ENCODE assay signal across 8 cellular contexts in genomic region chrX:130902783-130903613, GRCh38. TPM values are rescaled to one million over a fixed set of nuclear protein-coding genes. Genes with fewer than 3 reads are reported as not detected.
DNase-seq lines count a peak whose midpoint lies in the region; ATAC-seq and TF ChIP-seq lines count a peak whose summit lies in the region.

ENOX2 (minus strand) TSS chrX:130903209; CDS start chrX:130703216, 199,993 bp downstream.

- peak within 1 kb of the TSS in 1 of 2 experiments; percentile 59; a peak in 1 of 4 replicates for H4K8ac ChIP-seq in IMR-90 (ENCODE audit: low read depth in 2 of 2, low read length in 2 of 2)

- peak within 1 kb of the TSS; percentile 21; the same call in 1 of the 2 replicates for H3K23ac ChIP-seq in IMR-90 (ENCODE audit: low read depth, low read length)

- TF ChIP-seq POLR2A in IMR-90 (IDR thresholded peaks at IDR 0.05; ENCODE audit: low read depth, low read length): peak; percentile 85

- dilution Hi-C loops in IMR-90 (cut with HindIII; ENCODE audit: low sequenced_read_pairs, unreplicated experiment): no loop called here

- no peak within 1 kb of the TSS; the same call in 1 of the 2 replicates for H3K18ac ChIP-seq in IMR-90 (ENCODE audit: low read depth, low read length)

- no peak within 1 kb of the TSS for H2BK15ac ChIP-seq in IMR-90 (ENCODE audit: low read depth, low read length)

- no peak for TF ChIP-seq RAD21 in IMR-90 (IDR thresholded peaks at IDR 0.05; ENCODE audit: low read length)

- H3K4me3 ChIP-seq in IMR-90 (ENCODE audit: insufficient read depth, low read depth, low read length) (peak within 1 kb of the TSS; percentile 68), mucosa of descending colon (peak within 1 kb of the TSS; percentile 44)

- intact Hi-C loops in IMR-90 (cut with micrococcal nuclease): loop anchor here (5.0 kb wide), 1 partner anchor 326 kb away; no protein-coding TSS in a partner anchor
- intact Hi-C loops in mucosa of descending colon (cut with DNase I, micrococcal nuclease): no loop called here

- H2AK5ac ChIP-seq in IMR-90 (ENCODE audit: low read depth, low read length): 0 out of 2 replicates have a peak within 1 kb of the TSS, but pooled peaks have one; percentile 3

- no peak within 1 kb of the TSS for H3K14ac ChIP-seq in IMR-90 (replicated peaks; ENCODE audit: low read depth, low read length)

- TF ChIP-seq CTCF in IMR-90 (conservative IDR thresholded peaks at IDR 0.05; ENCODE audit: low read depth, low read length): no peak
- no peak for TF ChIP-seq CTCF in mucosa of descending colon (IDR thresholded peaks at IDR 0.05)

- POLR2A ChIA-PET in IMR-90 (lab: Charles Lee; ENCODE audit: unreplicated experiment): interaction anchor here (0.5 to 0.6 kb wide), 2 partner anchors 186 to 200 kb away, joined by 8 to 25 read pairs; no protein-coding TSS in a partner anchor

- H3K27ac ChIP-seq in IMR-90 (ENCODE audit: insufficient read depth, low read length): peak within 1 kb of the TSS; percentile 85
- no peak within 1 kb of the TSS for H3K27ac ChIP-seq in epithelial cell of prostate

- H4K20me1 ChIP-seq in IMR-90 (ENCODE audit: insufficient read depth, low read length): no peaks in the 10 kb centered on the region

- peak within 1 kb of the TSS; percentile 80 for H3K4me2 ChIP-seq in IMR-90 (ENCODE audit: low read depth, low read length)

- peaks cover 2% of the 10 kb centered on the region; the same call in 1 of the 2 replicates for H3K27me3 ChIP-seq in IMR-90 (ENCODE audit: control insufficient read depth, insufficient read depth, low read length)

- peak; percentile 97 for DNase-seq in DMS 273 (lab: John Stamatoyannopoulos, UW; ENCODE audit: unreplicated experiment)
- DNase-seq in IMR-90: peak; percentile 96
- peak; percentile 97 for DNase-seq in OCI-M1 (lab: John Stamatoyannopoulos, UW)
- DNase-seq in activated T-cell treated with anti-CD3 and anti-CD28 coated beads for 24 hours (ENCODE audit: low read depth): peak; percentile 73
- peak; percentile 74 for DNase-seq in epithelial cell of prostate (ENCODE audit: low read depth, low spot score)
- peak; percentile 88 to 92 (median 88) for DNase-seq in mucosa of descending colon
- peak; percentile 45 to 70 for DNase-seq in stimulated activated CD8-positive, alpha-beta memory T cell treated with anti-CD3 and anti-CD28 coated beads, Interleukin-4, amount 100 ng/mL, for 4 hours (ENCODE audit: low read depth in 2 of 2, low spot score in 1 of 2)

- H2AFZ ChIP-seq in IMR-90 (replicated peaks; ENCODE audit: low read length, poor library complexity): peak within 1 kb of the TSS; percentile 88

- H3K4ac ChIP-seq in IMR-90 (ENCODE audit: low read depth, low read length): peak within 1 kb of the TSS; percentile 46; the same call in 1 of the 2 replicates

- H3K9me1 ChIP-seq in IMR-90 (ENCODE audit: insufficient read depth, low read length): no peaks in the 10 kb centered on the region

- CTCF ChIA-PET in IMR-90 (lab: Yijun Ruan, JAX): interaction anchor here (0.8 to 1.0 kb wide), 2 partner anchors 28 to 363 kb away, joined by 3 read pairs; no protein-coding TSS in a partner anchor

- H2AK9ac ChIP-seq in IMR-90 (replicated peaks; ENCODE audit: low read depth, low read length, poor library complexity): peak within 1 kb of the TSS; percentile 83

- H3K9me3 ChIP-seq in IMR-90 (ENCODE audit: control insufficient read depth, insufficient read depth, low read length) (no peaks in the 10 kb centered on the region), mucosa of descending colon (no peaks in the 10 kb centered on the region)

- ATAC-seq in GM21528 (IDR thresholded peaks at IDR 0.05; ENCODE audit: low FRiP score, unreplicated experiment) (peak; percentile 99), IMR-90 (ENCODE audit: low read depth) (peak; percentile 99), mucosa of descending colon (peak; percentile 99)

- H2BK5ac ChIP-seq in IMR-90 (ENCODE audit: low read depth, low read length, poor library complexity, severe bottlenecking): no peak within 1 kb of the TSS

- no peaks in the 10 kb centered on the region; the same call in 1 of the 2 replicates for H3K36me3 ChIP-seq in IMR-90 (ENCODE audit: control insufficient read depth, insufficient read depth, low read length)
- no peaks in the 10 kb centered on the region for H3K36me3 ChIP-seq in mucosa of descending colon (ENCODE audit: low read depth)

- H3K9ac ChIP-seq in IMR-90 (ENCODE audit: low read depth, low read length): peak within 1 kb of the TSS; percentile 76

- H3K4me1 ChIP-seq in IMR-90 (ENCODE audit: control insufficient read depth, insufficient read depth, low read length) (no peaks in the 10 kb centered on the region), mucosa of descending colon (ENCODE audit: low read depth) (no peaks in the 10 kb centered on the region)

- H2BK120ac ChIP-seq in IMR-90 (ENCODE audit: low read depth, low read length): no peak within 1 kb of the TSS; the same call in 1 of the 2 replicates

- peak within 1 kb of the TSS; percentile 53 for H3K56ac ChIP-seq in IMR-90 (ENCODE audit: extremely low read depth, insufficient read depth, low read length)

- in situ Hi-C loops in IMR-90 (cut with MboI; ENCODE audit: low sequenced_read_pairs): loop anchor here (25.0 kb wide), 2 partner anchors 641 to 1291 kb away; partner anchors contain the start of gene ZNF280C

- 32% methylated on average over 13 of the region's 50 CpGs; no CpG with 5 or more reads in 1 of the 2 experiments for WGBS in IMR-90 (ENCODE audit: extremely low coverage in 2 of 2, insufficient read length in 1 of 2), 2 experiments

- peaks cover 3 to 4% of the 10 kb centered on the region in 2 experiments; a peak in 2 of 4 replicates for H3K79me1 ChIP-seq in IMR-90 (ENCODE audit: low read depth in 1 of 2, low read length in 2 of 2)

- no peak within 1 kb of the TSS; the same call in 1 of the 2 replicates for H4K5ac ChIP-seq in IMR-90 (ENCODE audit: low read depth, low read length)

- no TSS peak for BruUV-seq in IMR-90 (replicated peaks; lab: Mats Ljungman, UMichigan)

- H2BK20ac ChIP-seq in IMR-90 (ENCODE audit: low read depth, low read length): no peak within 1 kb of the TSS

- no peak within 1 kb of the TSS for H4K91ac ChIP-seq in IMR-90 (ENCODE audit: insufficient read depth, low read depth, low read length)

TF ChIP-seq in IMR-90, 13 proteins besides CTCF, POLR2A, EP300 and RAD21:
- peak; percentile 73 for TF ChIP-seq MXI1 (IDR thresholded peaks at IDR 0.05; ENCODE audit: borderline replicate concordance, low read depth, low read length)
- peak; percentile 75 for TF ChIP-seq USF2 (IDR thresholded peaks at IDR 0.05; ENCODE audit: low read depth, low read length)
- TF ChIP-seq MAZ (IDR thresholded peaks at IDR 0.05; ENCODE audit: borderline replicate concordance, low read depth, low read length): peak; percentile 15; the same call in 1 of the 2 replicates
- no peak for TF ChIP-seq NFE2L2 (IDR thresholded peaks at IDR 0.05; ENCODE audit: low read depth, low read length)
- no peak for TF ChIP-seq SMC3 (IDR thresholded peaks at IDR 0.05; ENCODE audit: low read depth, low read length)
- TF ChIP-seq RCOR1 (IDR thresholded peaks at IDR 0.05; ENCODE audit: insufficient replicate concordance, low read length): no peak
- no peak for TF ChIP-seq ELK1 (IDR thresholded peaks at IDR 0.05; ENCODE audit: borderline replicate concordance, low read depth, low read length)
- no peak for TF ChIP-seq MAFK (IDR thresholded peaks at IDR 0.05; ENCODE audit: low read depth, low read length)

RNA-seq across cellular contexts. Expression of gene ENOX2, which starts in this region (rescaled TPM):
- total RNA-seq in IMR-90 (2012; rRNA removed): 11.1 and 11.8 TPM in 2 replicates
- 5.9 and 6.3 TPM in 2 replicates for polyA plus RNA-seq in IMR-90 (2012; rRNA removed)
- 2.1 and 3.4 TPM in 2 replicates for polyA plus RNA-seq in IMR-90 (2012; cell fraction: cytosol; rRNA removed)
- 0.50 and 3.6 TPM in 2 replicates for polyA plus RNA-seq in IMR-90 (2012; cell fraction: nucleus; rRNA removed; ENCODE audit: low replicate concordance)
- total RNA-seq in mucosa of descending colon: 10 to 100 TPM in 2 of 3 donors, 1 to 10 TPM in 1; 8.2 to 19.9 (median 11.5) TPM
